In the genomic region with DNA sequence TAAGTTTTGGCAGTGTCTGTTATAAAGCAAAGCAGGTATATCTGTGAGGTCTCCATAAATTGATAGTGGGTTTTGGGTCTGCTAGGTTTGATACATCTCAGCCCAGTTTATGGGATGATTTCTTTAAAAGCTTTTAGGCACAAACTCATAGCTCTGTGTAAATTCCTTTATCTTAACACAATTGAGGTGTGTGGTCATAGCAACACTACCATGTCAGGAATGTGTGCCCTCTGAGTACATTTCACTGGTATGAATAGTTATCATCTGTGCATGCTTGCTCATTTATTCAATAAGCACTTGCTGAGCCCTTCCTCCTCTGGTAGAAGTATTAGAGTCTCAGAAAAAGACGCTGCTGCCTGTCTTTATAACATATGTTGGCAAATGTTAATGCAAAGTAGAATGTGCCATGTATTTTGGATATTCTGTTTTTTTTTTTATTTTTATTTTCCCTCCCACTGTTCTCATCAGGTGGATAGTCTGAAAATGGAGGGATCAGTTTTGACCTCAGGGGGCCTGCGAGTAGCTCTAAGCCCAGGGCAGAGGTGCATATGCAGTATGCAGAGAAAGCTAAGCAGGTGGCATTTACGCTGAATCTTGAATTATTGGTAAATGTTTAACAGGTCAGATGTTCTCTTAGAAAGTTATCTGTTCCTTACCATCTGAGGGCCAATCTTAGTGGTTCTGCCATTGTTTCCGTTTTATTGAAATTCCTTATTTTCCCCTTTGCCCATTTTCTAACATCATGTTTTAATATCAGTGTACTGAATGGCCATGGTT, we compare ENCODE assay signal across 13 cellular contexts.
DNase-seq lines count a peak whose midpoint lies in the region; ATAC-seq, FAIRE-seq and TF ChIP-seq lines count a peak whose summit lies in the region.
"Had no signal": no experiment of that assay in that cellular context is flagged by ENCODE, and none has a peak within 500 bp of the region (broad histone marks: within the 10 kb centered on the region; RNA-seq: fewer than 3 reads in every experiment).

No MANE protein-coding gene starts in this region.

- H3K9ac ChIP-seq in fibroblast of lung (ENCODE audit: insufficient read depth, low read length) (no peak overlapping the region), kidney (ENCODE audit: low read length in 2 of 2) (no peak overlapping the region)
- H3K9ac ChIP-seq: parathyroid adenoma had no signal

- intact Hi-C loops in activated CD4-positive, alpha-beta T cell treated with anti-CD3 and anti-CD28 coated beads, Interleukin-2, amount 10 ng/mL, durations not matched to agents 24 days and 14 days (cut with micrococcal nuclease), result no loop called here
- intact Hi-C loops in kidney (cut with DNase I), result no loop called here

- no peak overlapping the region for H2AFZ ChIP-seq in fibroblast of lung (ENCODE audit: low read length)
- H2AFZ ChIP-seq: parathyroid adenoma had no signal

- H3K9me3 ChIP-seq in SJSA1 (replicated peaks), result no peaks in the 10 kb centered on the region
- no peaks in the 10 kb centered on the region for H3K9me3 ChIP-seq in fibroblast of lung (ENCODE audit: control insufficient read depth, insufficient read depth, low read depth, low read length)
- no peaks in the 10 kb centered on the region for H3K9me3 ChIP-seq in BE2C
- H3K9me3 ChIP-seq in kidney (ENCODE audit: control insufficient read depth in 1 of 2, low read length in 2 of 2), result no peaks in the 10 kb centered on the region
- H3K9me3 ChIP-seq: lower lobe of right lung had no signal

- no peak for ATAC-seq in HG02588 (IDR thresholded peaks at IDR 0.05; ENCODE audit: unreplicated experiment)
- ATAC-seq: lower lobe of right lung had no signal

- H3K9me3 Mint-ChIP-seq in activated CD4-positive, alpha-beta T cell treated with anti-CD3 and anti-CD28 coated beads, Interleukin-2, amount 10 ng/mL, durations not matched to agents 24 days and 14 days, result no peaks in the 10 kb centered on the region

- H3K27ac Mint-ChIP-seq in activated CD4-positive, alpha-beta T cell treated with anti-CD3 and anti-CD28 coated beads, Interleukin-2, amount 10 ng/mL, durations not matched to agents 24 days and 14 days, result no peak overlapping the region

- H3K79me2 ChIP-seq in fibroblast of lung (ENCODE audit: control insufficient read depth, insufficient read depth, low read length), result no peaks in the 10 kb centered on the region
- H3K79me2 ChIP-seq: parathyroid adenoma had no signal

- H3K4me1 ChIP-seq in SJSA1 (replicated peaks) (peaks cover 23% of the 10 kb centered on the region), fibroblast of lung (ENCODE audit: control insufficient read depth, extremely low read depth, insufficient read depth, low read length) (peaks cover 12% of the 10 kb centered on the region), BE2C (peaks cover 3% of the 10 kb centered on the region), kidney (ENCODE audit: control insufficient read depth in 1 of 2, insufficient read depth in 1 of 2, low read depth in 1 of 2, low read length in 2 of 2) (peaks cover 0 to 7% of the 10 kb centered on the region in 2 donors)
- H3K4me1 ChIP-seq: lower lobe of right lung had no signal

- H4K20me1 ChIP-seq in fibroblast of lung (ENCODE audit: control insufficient read depth, extremely low read depth, insufficient read depth, low read length), result no peaks in the 10 kb centered on the region

- H3K4me1 Mint-ChIP-seq in activated CD4-positive, alpha-beta T cell treated with anti-CD3 and anti-CD28 coated beads, Interleukin-2, amount 10 ng/mL, durations not matched to agents 24 days and 14 days, result no peaks in the 10 kb centered on the region

- TF ChIP-seq CTCF in fibroblast of lung (conservative IDR thresholded peaks at IDR 0.05 in 1 of 2, IDR thresholded peaks at IDR 0.05 in 1 of 2; ENCODE audit: low read depth in 1 of 2, low read length in 2 of 2), result no peak
- no peak for TF ChIP-seq CTCF in BE2C (IDR thresholded peaks at IDR 0.05; ENCODE audit: low read depth, low read length)
- TF ChIP-seq CTCF in kidney (IDR thresholded peaks at IDR 0.05; ENCODE audit: borderline replicate concordance, extremely low read depth, insufficient read depth), result no peak

- H3K4me3 ChIP-seq in SJSA1 (no peak overlapping the region), fibroblast of lung (replicated peaks in 1 of 4; ENCODE audit: control extremely low read depth in 1 of 4, insufficient read depth in 1 of 4, low read depth in 3 of 4, low read length in 4 of 4) (no peak overlapping the region), BE2C (ENCODE audit: low read depth, low read length) (no peak overlapping the region), kidney (ENCODE audit: low read length in 2 of 2) (no peak overlapping the region)
- H3K4me3 ChIP-seq: lower lobe of right lung had no signal

- H3K36me3 ChIP-seq in SJSA1, result peaks cover 13% of the 10 kb centered on the region
- H3K36me3 ChIP-seq in fibroblast of lung (ENCODE audit: control insufficient read depth, insufficient read depth, low read length), result no peaks in the 10 kb centered on the region
- no peaks in the 10 kb centered on the region for H3K36me3 ChIP-seq in BE2C
- peaks cover 0 to 2% of the 10 kb centered on the region in 2 donors for H3K36me3 ChIP-seq in kidney (ENCODE audit: control insufficient read depth in 1 of 2, insufficient read depth in 2 of 2, low read length in 2 of 2)

- H3K27me3 Mint-ChIP-seq in activated CD4-positive, alpha-beta T cell treated with anti-CD3 and anti-CD28 coated beads, Interleukin-2, amount 10 ng/mL, durations not matched to agents 24 days and 14 days, result no peaks in the 10 kb centered on the region

- DNase-seq in GM04503 (ENCODE audit: low read depth) (peak; percentile 64), SJSA1 (ENCODE audit: low read depth in 1 of 2, low spot score in 2 of 2) (peak; percentile 59 to 72), fibroblast of lung (ENCODE audit: low read depth in 2 of 2) (peak; percentile 23 to 95), renal cortical epithelial cell (ENCODE audit: low read depth) (peak; percentile 89), BE2C (no peak), kidney (no peak)
- no peak for DNase-seq in activated CD4-positive, alpha-beta T cell treated with anti-CD3 and anti-CD28 coated beads, Interleukin-2, amount 10 ng/mL, durations not matched to agents 24 days and 14 days
- DNase-seq: lower lobe of right lung; NCI-H2029; NK-92 treated with Interleukin-12 subunit alpha and Interleukin-12 subunit beta, amount 100 ng/mL, for 24 hours; stimulated activated naive CD4-positive, alpha-beta T cell treated with Interleukin-2 at 50 U/mL for 16 hours had no signal

- no peaks in the 10 kb centered on the region for H3K27me3 ChIP-seq in SJSA1 (replicated peaks)
- H3K27me3 ChIP-seq in fibroblast of lung (ENCODE audit: control insufficient read depth, insufficient read depth, low read length), result no peaks in the 10 kb centered on the region
- no peaks in the 10 kb centered on the region for H3K27me3 ChIP-seq in BE2C

- no peak for FAIRE-seq in kidney (lab: Jason Lieb, UNC)

- no peak overlapping the region for H3K4me2 ChIP-seq in fibroblast of lung (ENCODE audit: extremely low read depth, insufficient read depth, low read length)

- H3K4me3 Mint-ChIP-seq in activated CD4-positive, alpha-beta T cell treated with anti-CD3 and anti-CD28 coated beads, Interleukin-2, amount 10 ng/mL, durations not matched to agents 24 days and 14 days, result no peak overlapping the region

- peaks cover 18% of the 10 kb centered on the region for H3K36me3 Mint-ChIP-seq in activated CD4-positive, alpha-beta T cell treated with anti-CD3 and anti-CD28 coated beads, Interleukin-2, amount 10 ng/mL, durations not matched to agents 24 days and 14 days (ENCODE audit: low read depth)

- H3K27ac ChIP-seq in SJSA1 (peak overlapping the region; percentile 88), fibroblast of lung (ENCODE audit: insufficient read depth, low read length) (peak overlapping the region; percentile 46), kidney (ENCODE audit: low read depth in 2 of 2, low read length in 2 of 2) (no peak overlapping the region)
- H3K27ac ChIP-seq: lower lobe of right lung, parathyroid adenoma had no signal

Comparison
In these comparisons a context has a peak if more than half of its experiments do, and no peak if none do; other contexts are left out.
1. DNase-seq: peak in GM04503 (single experiment), SJSA1 (2 of 2), fibroblast of lung (2 of 2) and renal cortical epithelial cell (single experiment); none in BE2C (single experiment), activated CD4-positive, alpha-beta T cell treated with anti-CD3 and anti-CD28 coated beads, Interleukin-2, amount 10 ng/mL, durations not matched to agents 24 days and 14 days (single experiment) and kidney (single experiment).
2. H3K27ac ChIP-seq: peak in SJSA1 (single experiment) and fibroblast of lung (single experiment); none in kidney (0 of 2).